25 cellular contexts compared by ENCODE assay signal in genomic region chr3:38224357-38224756, GRCh38. TPM values are rescaled to one million over a fixed set of nuclear protein-coding genes. Genes with fewer than 3 reads are reported as not detected.
"Had no signal": no experiment of that assay in that cellular context is flagged by ENCODE, and none has a peak within 500 bp of the region (broad histone marks: within the 10 kb centered on the region; RNA-seq: fewer than 3 reads in every experiment).

No MANE protein-coding gene starts in this region.

- H3K9me3 Mint-ChIP-seq: dendritic cell treated with granulocyte-macrophage colony-stimulating factor and Interleukin-4, amounts not matched to agents 40 ng/mL and 50 ng/mL, for 4 days; effector memory CD8-positive, alpha-beta T cell; memory B cell; mesothelial cell of epicardium; natural killer cell; neural crest cell; stimulated activated naive B cell treated with anti-CD40 and anti-IgM and Interleukin-4, amounts not matched to agents 10 μg/mL and 1 μg/mL and 100 μg/mL, for 72 hours; stimulated activated naive CD8-positive, alpha-beta T cell treated with anti-CD3 and anti-CD28 coated beads, Interleukin-15, amount 100 ng/mL, for 72 hours had no signal

- H3K4me1 Mint-ChIP-seq: memory B cell; mesothelial cell of epicardium; neural crest cell; stimulated activated naive CD8-positive, alpha-beta T cell treated with anti-CD3 and anti-CD28 coated beads, Interleukin-15, amount 100 ng/mL, for 72 hours had no signal

- H3K4me3 Mint-ChIP-seq: dendritic cell treated with granulocyte-macrophage colony-stimulating factor and Interleukin-4, amounts not matched to agents 40 ng/mL and 50 ng/mL, for 4 days; effector memory CD8-positive, alpha-beta T cell; memory B cell; mesothelial cell of epicardium; natural killer cell; neural crest cell; stimulated activated naive B cell treated with anti-CD40 and anti-IgM and Interleukin-4, amounts not matched to agents 10 μg/mL and 1 μg/mL and 100 μg/mL, for 72 hours; stimulated activated naive CD8-positive, alpha-beta T cell treated with anti-CD3 and anti-CD28 coated beads, Interleukin-15, amount 100 ng/mL, for 72 hours had no signal

- H3K27me3 Mint-ChIP-seq: dendritic cell treated with granulocyte-macrophage colony-stimulating factor and Interleukin-4, amounts not matched to agents 40 ng/mL and 50 ng/mL, for 4 days; effector memory CD8-positive, alpha-beta T cell; memory B cell; stimulated activated naive B cell treated with anti-CD40 and anti-IgM and Interleukin-4, amounts not matched to agents 10 μg/mL and 1 μg/mL and 100 μg/mL, for 72 hours; stimulated activated naive CD8-positive, alpha-beta T cell treated with anti-CD3 and anti-CD28 coated beads, Interleukin-15, amount 100 ng/mL, for 72 hours had no signal

- H3K4me3 ChIP-seq: heart left ventricle, left lung, lower lobe of right lung, sigmoid colon, skin epidermis, testis, tibial nerve, upper lobe of right lung had no signal

- H3K27ac ChIP-seq: heart left ventricle, left lung, lower lobe of right lung, sigmoid colon, skin epidermis, testis, tibial nerve, upper lobe of right lung had no signal

- FAIRE-seq: frontal cortex, keratinocyte had no signal

- ATAC-seq: effector memory CD8-positive, alpha-beta T cell; heart left ventricle; left lung; lower lobe of right lung; natural killer cell; stimulated activated naive B cell treated with anti-CD40 and anti-IgM and Interleukin-4, amounts not matched to agents 10 μg/mL and 1 μg/mL and 100 μg/mL, for 72 hours; stimulated activated naive CD8-positive, alpha-beta T cell treated with anti-CD3 and anti-CD28 coated beads, Interleukin-15, amount 100 ng/mL, for 72 hours; upper lobe of right lung had no signal

- DNase-seq: effector memory CD8-positive, alpha-beta T cell; erythroblast; heart left ventricle; hippocampal formation; left lung; lower lobe of right lung; natural killer cell; posterior cingulate gyrus; sigmoid colon; stimulated activated CD4-positive, alpha-beta T cell treated with anti-CD3 and anti-CD28 coated beads, Interleukin-2, amount 100 ng/mL, for 24 hours; stimulated activated CD4-positive, alpha-beta T cell treated with anti-CD3 and anti-CD28 coated beads, Interleukin-4, amount 100 ng/mL, for 4 hours; stimulated activated naive B cell treated with anti-CD40 and anti-IgM and Interleukin-4, amounts not matched to agents 10 μg/mL and 1 μg/mL and 100 μg/mL, for 72 hours; stimulated activated naive CD8-positive, alpha-beta T cell treated with anti-CD3 and anti-CD28 coated beads, Interleukin-15, amount 100 ng/mL, for 72 hours; testis; upper lobe of right lung had no signal

- H3K27ac Mint-ChIP-seq: dendritic cell treated with granulocyte-macrophage colony-stimulating factor and Interleukin-4, amounts not matched to agents 40 ng/mL and 50 ng/mL, for 4 days; effector memory CD8-positive, alpha-beta T cell; memory B cell; mesothelial cell of epicardium; natural killer cell; stimulated activated naive B cell treated with anti-CD40 and anti-IgM and Interleukin-4, amounts not matched to agents 10 μg/mL and 1 μg/mL and 100 μg/mL, for 72 hours; stimulated activated naive CD8-positive, alpha-beta T cell treated with anti-CD3 and anti-CD28 coated beads, Interleukin-15, amount 100 ng/mL, for 72 hours had no signal

- H3K9me3 ChIP-seq: heart left ventricle, left lung, lower lobe of right lung, sigmoid colon, testis, tibial nerve, upper lobe of right lung had no signal

- H3K4me1 ChIP-seq: sigmoid colon, testis, upper lobe of right lung had no signal

- H3K27me3 ChIP-seq: heart left ventricle, left lung, sigmoid colon, testis, tibial nerve, upper lobe of right lung had no signal

RNA-seq across cellular contexts. Expression of gene SLC22A13, which starts 41.3 kb away (rescaled TPM):
- total RNA-seq: glomerular endothelial cell had no signal

RNA-seq across cellular contexts. Expression of gene SLC22A14, which starts 57.7 kb away (rescaled TPM):
- total RNA-seq: lower lobe of right lung, neural crest cell, sigmoid colon, subcutaneous adipose tissue had no signal
